10 cellular contexts compared by ENCODE assay signal in the genomic region with DNA sequence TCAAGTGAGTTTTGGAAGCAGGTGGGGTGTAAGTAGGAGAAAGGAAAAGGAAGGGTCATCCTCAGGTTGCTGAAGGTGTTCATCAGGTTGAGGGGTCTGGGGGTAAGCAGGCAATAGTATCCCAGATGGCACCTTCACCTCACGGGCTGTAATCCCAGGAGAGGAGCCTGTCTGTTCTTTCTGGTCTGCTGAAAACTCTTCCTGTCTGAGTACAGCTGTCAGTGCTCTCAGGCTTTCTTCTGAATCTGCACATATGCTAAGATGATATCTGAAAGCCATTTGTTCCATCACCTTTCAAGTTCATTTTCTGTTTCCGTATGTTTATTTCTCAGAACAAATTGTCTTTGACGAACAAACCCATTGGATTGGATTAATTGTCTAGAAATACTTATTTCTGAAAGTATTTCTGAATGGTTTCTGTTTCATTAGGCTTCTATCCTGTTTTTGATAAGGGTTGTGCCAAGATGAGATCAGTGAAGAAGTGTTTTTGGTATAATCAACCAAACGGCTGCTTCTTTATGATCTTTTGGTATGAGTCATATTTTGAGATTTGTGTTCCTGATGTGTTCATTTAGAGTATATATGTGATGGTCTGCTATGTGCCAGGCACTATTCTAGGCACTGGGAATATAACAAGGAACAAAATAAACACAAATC. TPM values are rescaled to one million over a fixed set of nuclear protein-coding genes. Genes with fewer than 3 reads are reported as not detected.
DNase-seq lines count a peak whose midpoint lies in the region; ATAC-seq and TF ChIP-seq lines count a peak whose summit lies in the region.
"Had no signal": no experiment of that assay in that cellular context is flagged by ENCODE, and none has a peak within 500 bp of the region (broad histone marks: within the 10 kb centered on the region; RNA-seq: fewer than 3 reads in every experiment).

No MANE protein-coding gene starts in this region.

- peaks cover 91% of the 10 kb centered on the region for H4K20me1 ChIP-seq in hepatocyte (ENCODE audit: insufficient read depth, poor library complexity, severe bottlenecking)

- H3K27ac ChIP-seq in aorta (ENCODE audit: low read depth in 1 of 2, low read length in 2 of 2) (no peak overlapping the region), hepatocyte (no peak overlapping the region)

- H3K79me2 ChIP-seq in hepatocyte: peaks cover 100% of the 10 kb centered on the region

- DNase-seq in DMS 273 treated with DMSO at 0.1 percent for 48 hours (lab: John Stamatoyannopoulos, UW): peak; percentile 11
- peak; percentile 24 for DNase-seq in Jurkat, Clone E6-1 (ENCODE audit: low read depth, low spot score)
- peak; percentile 25 for DNase-seq in iris pigment epithelial cell (ENCODE audit: low read depth)
- DNase-seq in aorta: no peak
- no peak for DNase-seq in NCI-H2196 (lab: John Stamatoyannopoulos, UW; ENCODE audit: unreplicated experiment)
- DNase-seq in left ventricle myocardium superior: no peak
- DNase-seq in hepatocyte (ENCODE audit: low spot score): no peak
- DNase-seq: H9, PC-3 had no signal

- H3K27me3 ChIP-seq in aorta (ENCODE audit: control insufficient read depth in 1 of 2, insufficient read depth in 2 of 2, low read length in 1 of 2): no peaks in the 10 kb centered on the region
- no peaks in the 10 kb centered on the region for H3K27me3 ChIP-seq in hepatocyte

- ATAC-seq in GM19463 (IDR thresholded peaks at IDR 0.05; ENCODE audit: unreplicated experiment) (peak; percentile 50), aorta (ENCODE audit: low FRiP score) (no peak), left ventricle myocardium superior (no peak)
- ATAC-seq: PC-3 had no signal

- no peak overlapping the region for H3K4me2 ChIP-seq in hepatocyte

- WGBS in aorta, 2 donors: 21 to 28% methylated on average over 4 of the region's 4 CpGs
- WGBS in hepatocyte (ENCODE audit: low lambda C conversion rate, missing lambda C conversion rate): 66% methylated on average over 4 of the region's 4 CpGs

- no peak for TF ChIP-seq CTCF in hepatocyte (IDR thresholded peaks at IDR 0.05; ENCODE audit: poor library complexity)

- no peaks in the 10 kb centered on the region for H3K9me2 ChIP-seq in hepatocyte (replicated peaks; ENCODE audit: insufficient read depth)

- H3K36me3 ChIP-seq in aorta (ENCODE audit: control insufficient read depth in 1 of 2, insufficient read depth in 2 of 2, low read length in 1 of 2) (no peaks in the 10 kb centered on the region), hepatocyte (replicated peaks; ENCODE audit: insufficient read depth, low read depth) (no peaks in the 10 kb centered on the region)

- H2AFZ ChIP-seq in hepatocyte: no peak overlapping the region

- H3K9me3 ChIP-seq in aorta (ENCODE audit: control insufficient read depth, low read length) (no peaks in the 10 kb centered on the region), hepatocyte (ENCODE audit: low read depth) (no peaks in the 10 kb centered on the region)

- no peak overlapping the region for H3K4me3 ChIP-seq in Jurkat, Clone E6-1 (ENCODE audit: low read length)
- H3K4me3 ChIP-seq in aorta (ENCODE audit: low read length in 2 of 2) (no peak overlapping the region), hepatocyte (no peak overlapping the region)

- intact Hi-C loops in aorta (cut with DNase I): no loop called here
- intact Hi-C loops in left ventricle myocardium superior (cut with micrococcal nuclease): no loop called here

- peaks cover 0 to 6% of the 10 kb centered on the region in 2 donors for H3K4me1 ChIP-seq in aorta (ENCODE audit: control insufficient read depth in 1 of 2, insufficient read depth in 2 of 2, low read length in 2 of 2)
- H3K4me1 ChIP-seq in hepatocyte (ENCODE audit: insufficient read depth): peaks cover 34% of the 10 kb centered on the region

RNA-seq across cellular contexts. Expression of a gene that starts 13.3 kb away (rescaled TPM):
- 19.8 TPM for polyA plus RNA-seq in Jurkat, Clone E6-1 (2012; ENCODE audit: insufficient read depth, insufficient read length)
- 10 to 100 TPM; 27.8 to 35.8 TPM for total RNA-seq in aorta
- 10 to 100 TPM in 1 of 2 donors, 1 to 10 TPM in 1; 6.8 to 10.6 TPM for polyA plus RNA-seq in aorta
- 20.0 TPM for total RNA-seq in left ventricle myocardium superior
- 11.0 and 14.4 TPM in 2 replicates for total RNA-seq in hepatocyte
- polyA plus RNA-seq in hepatocyte: 14.4 and 17.6 TPM in 2 replicates

RNA-seq across cellular contexts. Expression of a gene that starts 45.7 kb away (rescaled TPM):
- polyA plus RNA-seq in Jurkat, Clone E6-1 (2012; ENCODE audit: insufficient read depth, insufficient read length): 109 TPM
- 100 to 1,000 TPM in 1 of 2 donors, 10 to 100 TPM in 1; 99.3 to 115 TPM for total RNA-seq in aorta
- 100 to 1,000 TPM; 193 to 327 TPM for polyA plus RNA-seq in aorta
- total RNA-seq in left ventricle myocardium superior: 94.6 TPM
- 271 and 295 TPM in 2 replicates for total RNA-seq in hepatocyte
- polyA plus RNA-seq in hepatocyte: 198 and 218 TPM in 2 replicates

RNA-seq across cellular contexts. Expression of a gene that starts 55.5 kb away (rescaled TPM):
- not detected for polyA plus RNA-seq in Jurkat, Clone E6-1 (2012; ENCODE audit: insufficient read depth, insufficient read length)
- total RNA-seq in aorta (10 to 100 TPM; 77.0 to 86.8 TPM), left ventricle myocardium superior (118 TPM), hepatocyte (25.3 and 25.9 TPM in 2 replicates)
- polyA plus RNA-seq in aorta (10 to 100 TPM in 1 of 2 donors, 1 to 10 TPM in 1; 6.8 to 11.1 TPM), hepatocyte (6.0 and 7.1 TPM in 2 replicates)

Comparison
In these comparisons a context has a peak if more than half of its experiments do, and no peak if none do; other contexts are left out.
1. DNase-seq: peak in DMS 273 treated with DMSO at 0.1 percent for 48 hours (single experiment), Jurkat, Clone E6-1 (single experiment) and iris pigment epithelial cell (single experiment); none in aorta (0 of 2), NCI-H2196 (single experiment), left ventricle myocardium superior (single experiment) and hepatocyte (single experiment).